ENCODE assay signal across 13 cellular contexts in the genomic region with DNA sequence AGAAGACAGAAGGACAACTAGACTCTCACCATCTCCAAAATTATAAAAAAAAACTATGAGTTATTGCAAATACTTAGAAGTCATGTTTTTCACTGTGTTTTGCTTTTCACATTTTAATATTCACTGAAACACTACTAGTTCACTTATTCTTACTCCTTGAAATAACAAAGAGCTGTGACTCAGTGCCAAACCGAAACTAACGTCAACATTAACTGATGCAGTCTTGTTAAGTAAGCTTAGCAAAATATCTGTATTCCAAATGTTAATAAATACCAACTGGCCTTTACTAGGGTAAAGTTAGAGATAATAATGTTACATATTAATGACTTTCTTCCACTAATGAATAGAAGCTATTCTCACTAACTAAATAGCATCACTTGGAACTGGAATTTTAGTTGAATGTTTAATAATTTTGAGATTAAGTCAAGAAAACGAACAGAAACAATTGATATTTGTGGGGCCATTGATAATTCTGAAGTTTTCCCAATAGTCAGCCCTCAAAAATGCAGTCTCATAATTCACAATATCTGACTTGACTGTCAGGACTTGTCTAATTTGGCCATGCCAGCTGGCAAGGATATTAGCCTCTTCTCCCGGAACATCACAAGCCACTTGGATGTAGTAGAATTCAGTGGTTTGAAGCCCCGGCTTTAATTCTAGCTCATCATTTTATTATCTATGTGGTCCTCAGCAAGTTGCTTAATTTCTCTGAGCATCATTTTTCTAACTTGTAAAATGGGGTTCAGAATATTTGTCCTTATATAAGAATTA.
A peak's percentile ranks its signal among the peaks of the same experiment; 100 is the strongest.
DNase-seq lines count a peak whose midpoint lies in the region; ATAC-seq lines count a peak whose summit lies in the region.
"Had no signal": no experiment of that assay in that cellular context is flagged by ENCODE, and none has a peak within 500 bp of the region (broad histone marks: within the 10 kb centered on the region; RNA-seq: fewer than 3 reads in every experiment).

No MANE protein-coding gene starts in this region.

- H3K79me1 ChIP-seq in neuronal stem cell (ENCODE audit: low read depth, low read length): no peaks in the 10 kb centered on the region

- no peak overlapping the region for H3K18ac ChIP-seq in neuronal stem cell (ENCODE audit: low read length)

- ATAC-seq in GM18861 (IDR thresholded peaks at IDR 0.05; ENCODE audit: unreplicated experiment): peak; percentile 75
- no peak for ATAC-seq in GM21447 (IDR thresholded peaks at IDR 0.05; ENCODE audit: unreplicated experiment)
- no peak for ATAC-seq in GM19395 (IDR thresholded peaks at IDR 0.05; ENCODE audit: unreplicated experiment)
- ATAC-seq in GM19455 (IDR thresholded peaks at IDR 0.05; ENCODE audit: unreplicated experiment): no peak

- H3K27ac ChIP-seq in neuronal stem cell (replicated peaks; ENCODE audit: low read length): no peak overlapping the region

- no peak overlapping the region for H3K14ac ChIP-seq in neuronal stem cell (ENCODE audit: low read length)

- H3K4me2 ChIP-seq in neuronal stem cell (ENCODE audit: insufficient read depth, low read length, poor library complexity, severe bottlenecking): no peak overlapping the region

- no peaks in the 10 kb centered on the region for H3K4me1 ChIP-seq in neuronal stem cell (ENCODE audit: control insufficient read depth in 2 of 2, insufficient read depth in 1 of 2, low read depth in 1 of 2, low read length in 2 of 2)

- H4K8ac ChIP-seq in neuronal stem cell (ENCODE audit: low read depth, low read length): no peak overlapping the region

- H2AFZ ChIP-seq in neuronal stem cell (ENCODE audit: low read length): no peak overlapping the region

- no peak overlapping the region for H3K4ac ChIP-seq in neuronal stem cell (ENCODE audit: low read length)

- H3K9ac ChIP-seq in neuronal stem cell (ENCODE audit: low read depth, low read length, poor library complexity): no peak overlapping the region

- no peak overlapping the region for H2BK5ac ChIP-seq in neuronal stem cell (ENCODE audit: low read length)

- no peak overlapping the region for H2AK5ac ChIP-seq in neuronal stem cell (ENCODE audit: low read depth, low read length)

- H3K27me3 ChIP-seq in neuronal stem cell (ENCODE audit: control insufficient read depth in 3 of 3, insufficient read depth in 3 of 3, low read depth in 1 of 3, low read length in 3 of 3): no peaks in the 10 kb centered on the region

- no peak overlapping the region for H3K23ac ChIP-seq in neuronal stem cell (ENCODE audit: low read depth, low read length, poor library complexity)

- no peak overlapping the region for H2BK12ac ChIP-seq in neuronal stem cell (ENCODE audit: low read length)

- no peak overlapping the region for H2BK120ac ChIP-seq in neuronal stem cell (ENCODE audit: low read depth, low read length)

- no peak overlapping the region for H2BK15ac ChIP-seq in neuronal stem cell (ENCODE audit: low read length)

- H3K36me3 ChIP-seq in neuronal stem cell (replicated peaks in 1 of 2; ENCODE audit: control insufficient read depth in 2 of 2, insufficient read depth in 2 of 2, low read length in 2 of 2): no peaks in the 10 kb centered on the region

- H3K4me3 ChIP-seq in neuronal stem cell (ENCODE audit: low read length in 2 of 2): no peak overlapping the region

- H3K9me3 ChIP-seq in neuronal stem cell (replicated peaks in 1 of 2; ENCODE audit: control insufficient read depth in 2 of 2, insufficient read depth in 1 of 2, low read depth in 1 of 2, low read length in 2 of 2): no peaks in the 10 kb centered on the region

- no peak overlapping the region for H4K91ac ChIP-seq in neuronal stem cell (ENCODE audit: low read depth, low read length, poor library complexity)

- DNase-seq in LHCN-M2 (ENCODE audit: low read depth): peak; percentile 49
- peak; percentile 89 for DNase-seq in fibroblast of gingiva (ENCODE audit: low read depth)
- peak; percentile 99 for DNase-seq in renal cortical epithelial cell (ENCODE audit: low read depth)
- DNase-seq in neuronal stem cell (ENCODE audit: low spot score): no peak
- DNase-seq: activated CD4-positive, alpha-beta T cell treated with anti-CD3 and anti-CD28 coated beads, Interleukin-2, amount 50 U/mL, for 4 hours; GF-D8; NCI-H1694; retina; stimulated activated naive CD4-positive, alpha-beta T cell treated with Interleukin-2 at 50 U/mL for 16 hours had no signal

- WGBS in neuronal stem cell (ENCODE audit: extremely low coverage in 2 of 2, insufficient read length in 2 of 2, insufficient replicate concordance in 1 of 2), 2 donors: no CpG with 5 or more reads among the region's 5 CpGs
